Comparison of ENCODE assay signal across 8 cellular contexts in genomic region chr2:32772623-32773221, GRCh38.
DNase-seq lines count a peak whose midpoint lies in the region; ATAC-seq and TF ChIP-seq lines count a peak whose summit lies in the region.

No MANE protein-coding gene starts in this region.

- H3K27ac ChIP-seq in ovary = no peak overlapping the region

- H3K4me3 ChIP-seq in foreskin fibroblast (ENCODE audit: low read depth in 1 of 2, low read length in 2 of 2) (no peak overlapping the region), ovary (no peak overlapping the region)

- H3K27me3 Mint-ChIP-seq in activated T-cell treated with anti-CD3 and anti-CD28 coated beads, Interleukin-2, amount 50 U/mL, for 24 hours = no peaks in the 10 kb centered on the region

- H3K4me1 Mint-ChIP-seq in activated T-cell treated with anti-CD3 and anti-CD28 coated beads, Interleukin-2, amount 50 U/mL, for 24 hours (ENCODE audit: low read depth) = peaks cover 13% of the 10 kb centered on the region

- TF ChIP-seq POLR2A in ovary (IDR thresholded peaks at IDR 0.05) = no peak

- in situ Hi-C loops in G401 (cut with HindIII; ENCODE audit: low sequenced_read_pairs) = no loop called here
- in situ Hi-C loops in SK-MEL-5 (cut with HindIII; ENCODE audit: low pct_unique_long_range_greater_than_20kb, low sequenced_read_pairs) = no loop called here

- WGBS in ovary, 3 donors = 44 to 47% (median 44%) methylated on average over 4 of the region's 4 CpGs

- TF ChIP-seq CTCF in foreskin fibroblast (IDR thresholded peaks at IDR 0.05; ENCODE audit: low read depth, low read length) (peak; percentile 55), ovary (IDR thresholded peaks at IDR 0.05) (peak in 2 of 3 donors; percentile 18 to 47)

- no peaks in the 10 kb centered on the region for H3K9me3 Mint-ChIP-seq in activated T-cell treated with anti-CD3 and anti-CD28 coated beads, Interleukin-2, amount 50 U/mL, for 24 hours

- ATAC-seq in HG02642 (IDR thresholded peaks at IDR 0.05; ENCODE audit: poor library complexity, unreplicated experiment) = no peak
- no peak for ATAC-seq in HG02852 (IDR thresholded peaks at IDR 0.05; ENCODE audit: unreplicated experiment)

- intact Hi-C loops in ovary (cut with DNase I) = loop anchor here in 1 of 4 donors (5.0 to 10.0 kb wide), 3 partner anchors 172 to 815 kb away; partner anchors contain the start of gene LTBP1

- H3K4me3 Mint-ChIP-seq in activated T-cell treated with anti-CD3 and anti-CD28 coated beads, Interleukin-2, amount 50 U/mL, for 24 hours = no peak overlapping the region

- H3K27ac Mint-ChIP-seq in activated T-cell treated with anti-CD3 and anti-CD28 coated beads, Interleukin-2, amount 50 U/mL, for 24 hours = no peak overlapping the region

- H3K4me1 ChIP-seq in ovary (ENCODE audit: insufficient read depth) = no peaks in the 10 kb centered on the region

- no peaks in the 10 kb centered on the region for H3K9me3 ChIP-seq in ovary

- no peak for TF ChIP-seq EP300 in ovary (IDR thresholded peaks at IDR 0.05)

- peaks cover 43% of the 10 kb centered on the region for H3K36me3 Mint-ChIP-seq in activated T-cell treated with anti-CD3 and anti-CD28 coated beads, Interleukin-2, amount 50 U/mL, for 24 hours (ENCODE audit: low read depth)

- H3K36me3 ChIP-seq in ovary = no peaks in the 10 kb centered on the region

- no peaks in the 10 kb centered on the region for H3K27me3 ChIP-seq in ovary

- peak; percentile 39 for DNase-seq in G401 (ENCODE audit: low spot score)
- peak; percentile 41 for DNase-seq in HuH-7.5 (ENCODE audit: low spot score)
- DNase-seq in SK-MEL-5 (ENCODE audit: low read depth, low spot score) = peak; percentile 77
- DNase-seq in foreskin fibroblast = peak; percentile 48 to 85
- no peak for DNase-seq in ovary
- no peak for DNase-seq in activated T-cell treated with anti-CD3 and anti-CD28 coated beads, Interleukin-2, amount 50 U/mL, for 24 hours

Comparison
In these comparisons a context has a peak if more than half of its experiments do, and no peak if none do; other contexts are left out.
1. DNase-seq: peak in G401 (single experiment), HuH-7.5 (single experiment), SK-MEL-5 (single experiment) and foreskin fibroblast (2 of 2); none in ovary (0 of 5) and activated T-cell treated with anti-CD3 and anti-CD28 coated beads, Interleukin-2, amount 50 U/mL, for 24 hours (single experiment).